ENCODE assay signal across 24 cellular contexts in the genomic region with DNA sequence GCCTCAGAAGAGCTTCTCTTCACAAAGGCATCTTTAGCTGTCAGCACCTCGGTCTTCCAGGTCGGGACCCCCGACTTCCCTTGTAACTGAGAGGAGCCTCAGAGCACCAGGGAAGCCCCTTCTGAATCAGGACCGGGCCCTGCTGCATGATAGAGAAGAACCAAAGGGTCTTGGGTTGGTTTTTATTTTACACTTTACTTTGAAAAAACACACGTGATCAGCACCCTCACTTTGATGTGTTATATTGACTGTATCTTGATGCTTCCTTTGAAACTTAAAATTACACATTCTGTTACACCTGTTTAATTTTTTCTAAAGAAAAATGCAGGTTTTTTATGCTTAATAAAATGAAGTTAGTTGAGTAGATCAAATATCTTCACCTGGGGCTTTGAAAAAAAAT.
"Had no signal": no experiment of that assay in that cellular context is flagged by ENCODE, and none has a peak within 500 bp of the region (broad histone marks: within the 10 kb centered on the region; RNA-seq: fewer than 3 reads in every experiment).

No MANE protein-coding gene starts in this region.

- H3K27ac ChIP-seq: left lung, lower lobe of right lung, parathyroid adenoma, right lobe of liver, skin epidermis, tibial nerve, uterus had no signal

- H3K36me3 Mint-ChIP-seq: natural killer cell treated with Interleukin-12 subunit alpha and Interleukin-12 subunit beta and Interleukin-15 and Interleukin-18, amount 100 ng/mL, for 72 hours; type B pancreatic cell had no signal

- H3K4me1 ChIP-seq: parathyroid adenoma, right lobe of liver, tibial nerve, uterus had no signal

- H3K27me3 Mint-ChIP-seq: naive B cell; natural killer cell treated with Interleukin-12 subunit alpha and Interleukin-12 subunit beta and Interleukin-15 and Interleukin-18, amount 100 ng/mL, for 72 hours; stimulated activated naive CD8-positive, alpha-beta T cell treated with anti-CD3 and anti-CD28 coated beads, Interleukin-15, amount 100 ng/mL, for 72 hours had no signal

- H3K36me3 ChIP-seq: left lung, right lobe of liver, tibial nerve, uterus had no signal

- H3K4me3 ChIP-seq: left lung, lower lobe of right lung, psoas muscle, right lobe of liver, skin epidermis, tibial nerve, uterus had no signal

- H3K27ac Mint-ChIP-seq: natural killer cell treated with Interleukin-12 subunit alpha and Interleukin-12 subunit beta and Interleukin-15 and Interleukin-18, amount 100 ng/mL, for 72 hours; stimulated activated naive CD8-positive, alpha-beta T cell treated with anti-CD3 and anti-CD28 coated beads, Interleukin-15, amount 100 ng/mL, for 72 hours; type B pancreatic cell had no signal

- ATAC-seq: left colon; left lung; lower lobe of right lung; natural killer cell treated with Interleukin-12 subunit alpha and Interleukin-12 subunit beta and Interleukin-15 and Interleukin-18, amount 100 ng/mL, for 72 hours; right lobe of liver; stimulated activated naive CD8-positive, alpha-beta T cell treated with anti-CD3 and anti-CD28 coated beads, Interleukin-15, amount 100 ng/mL, for 72 hours had no signal

- H3K27me3 ChIP-seq: left lung, right lobe of liver, tibial nerve, uterus had no signal

- H3K4me3 Mint-ChIP-seq: immature natural killer cell; naive B cell; natural killer cell treated with Interleukin-12 subunit alpha and Interleukin-12 subunit beta and Interleukin-15 and Interleukin-18, amount 100 ng/mL, for 72 hours; stimulated activated naive CD8-positive, alpha-beta T cell treated with anti-CD3 and anti-CD28 coated beads, Interleukin-15, amount 100 ng/mL, for 72 hours; type B pancreatic cell had no signal

- DNase-seq: hypothalamus; immature natural killer cell; kidney; left colon; left lung; lower lobe of right lung; mammary epithelial cell; mesenchymal stem cell; naive B cell; psoas muscle; right lobe of liver; stimulated activated CD4-positive, alpha-beta T cell treated with anti-CD3 and anti-CD28 coated beads, Interleukin-12 subunit alpha, Interleukin-12 subunit beta, amount 100 ng/mL, for 4 hours; stimulated activated CD4-positive, alpha-beta T cell treated with anti-CD3 and anti-CD28 coated beads, Interleukin-15, amount 100 ng/mL, for 24 hours; stimulated activated CD4-positive, alpha-beta T cell treated with anti-CD3 and anti-CD28 coated beads, Interleukin-2, amount 100 ng/mL, for 24 hours; stimulated activated CD4-positive, alpha-beta T cell treated with anti-CD3 and anti-CD28 coated beads, Interleukin-4, amount 100 ng/mL, for 1 hour; stimulated activated naive CD4-positive, alpha-beta T cell; stimulated activated naive CD8-positive, alpha-beta T cell treated with anti-CD3 and anti-CD28 coated beads, Interleukin-15, amount 100 ng/mL, for 72 hours; substantia nigra; uterus had no signal

- H3K9me3 ChIP-seq: left lung, lower lobe of right lung, right lobe of liver, tibial nerve, uterus had no signal

- H3K9me3 Mint-ChIP-seq: immature natural killer cell; naive B cell; natural killer cell treated with Interleukin-12 subunit alpha and Interleukin-12 subunit beta and Interleukin-15 and Interleukin-18, amount 100 ng/mL, for 72 hours; stimulated activated naive CD8-positive, alpha-beta T cell treated with anti-CD3 and anti-CD28 coated beads, Interleukin-15, amount 100 ng/mL, for 72 hours; type B pancreatic cell had no signal
